Comparison of ENCODE assay signal across 8 cellular contexts in genomic region chr5:177302354-177303110, GRCh38. TPM values are rescaled to one million over a fixed set of nuclear protein-coding genes. Genes with fewer than 3 reads are reported as not detected.
A peak's percentile ranks its signal among the peaks of the same experiment; 100 is the strongest.
DNase-seq lines count a peak whose midpoint lies in the region; ATAC-seq and TF ChIP-seq lines count a peak whose summit lies in the region.

No MANE protein-coding gene starts in this region.

- no peak for ATAC-seq in DND-41 (ENCODE audit: insufficient read depth, low read depth)
- ATAC-seq in GM21515 (IDR thresholded peaks at IDR 0.05; ENCODE audit: unreplicated experiment) = no peak

- H3K4me3 ChIP-seq in DND-41 (ENCODE audit: low read depth in 1 of 2, low read length in 2 of 2) (peak overlapping the region; percentile 53 to 69; a peak in 3 of 4 replicates), MM.1S (ENCODE audit: low read length) (peak overlapping the region; percentile 98), breast epithelium (peak overlapping the region; percentile 89 to 94 (median 90)), mesendoderm (ENCODE audit: low read length) (peak overlapping the region; percentile 78)

- H3K9me2 ChIP-seq in MM.1S (replicated peaks; ENCODE audit: insufficient read depth, low read length) = no peaks in the 10 kb centered on the region

- H3K18ac ChIP-seq in mesendoderm (ENCODE audit: low read length) = peak overlapping the region; percentile 19

- H3K79me2 ChIP-seq in DND-41 (ENCODE audit: insufficient read depth, low read length) (peaks cover 56% of the 10 kb centered on the region), MM.1S (ENCODE audit: low read length) (peaks cover 66% of the 10 kb centered on the region), mesendoderm (ENCODE audit: control insufficient read depth, insufficient read depth, low read length) (peaks cover 18% of the 10 kb centered on the region)

- H3K56ac ChIP-seq in mesendoderm (ENCODE audit: low read length) = peak overlapping the region; percentile 97

- H3K27me3 ChIP-seq in DND-41 (ENCODE audit: insufficient read depth, low read length, poor library complexity) (no peaks in the 10 kb centered on the region), MM.1S (replicated peaks; ENCODE audit: insufficient read depth, low read length) (no peaks in the 10 kb centered on the region), breast epithelium (no peaks in the 10 kb centered on the region), mesendoderm (ENCODE audit: insufficient read depth, low read length, poor library complexity) (no peaks in the 10 kb centered on the region)

- H3K23ac ChIP-seq in mesendoderm (ENCODE audit: low read length) = no peak overlapping the region

- no peak overlapping the region for H4K5ac ChIP-seq in mesendoderm (ENCODE audit: low read length)

- TF ChIP-seq CTCF in DND-41 (IDR thresholded peaks at IDR 0.05; ENCODE audit: borderline replicate concordance, extremely low read depth, low read length, poor library complexity, severe bottlenecking) (peak; percentile 5), MM.1S (IDR thresholded peaks at IDR 0.05; ENCODE audit: low read length) (peak; percentile 48), breast epithelium (IDR thresholded peaks at IDR 0.05) (peak in 1 of 3 donors; percentile 19)

- H2AFZ ChIP-seq in DND-41 (ENCODE audit: low read depth, low read length) (peak overlapping the region; percentile 98; the same call in 1 of the 2 replicates), MM.1S (ENCODE audit: low read length) (no peak overlapping the region)

- H3K79me1 ChIP-seq in mesendoderm (ENCODE audit: low read length) = peaks cover 10% of the 10 kb centered on the region

- intact Hi-C loops in breast epithelium (cut with DNase I; ENCODE audit: low total_unique reads) = no loop called here

- no peak overlapping the region for H3K4ac ChIP-seq in mesendoderm (ENCODE audit: low read depth, low read length)

- H3K27ac ChIP-seq in DND-41 (ENCODE audit: low read length) = peak overlapping the region; percentile 70
- peak overlapping the region; percentile 93 for H3K27ac ChIP-seq in MM.1S (ENCODE audit: low read length)
- peak overlapping the region; percentile 85 to 90 for H3K27ac ChIP-seq in breast epithelium
- no peak overlapping the region for H3K27ac ChIP-seq in mesendoderm (ENCODE audit: low read depth, low read length)

- no peak overlapping the region for H4K8ac ChIP-seq in mesendoderm (ENCODE audit: low read depth, low read length)

- no CpG with 5 or more reads among the region's 24 CpGs for WGBS in mesendoderm (ENCODE audit: extremely low coverage, insufficient coverage, low lambda C conversion rate)

- no peak overlapping the region for H2AK5ac ChIP-seq in mesendoderm (ENCODE audit: low read length)

- no peaks in the 10 kb centered on the region for H3K9me3 ChIP-seq in DND-41 (ENCODE audit: insufficient read depth, low read length, severe bottlenecking)
- no peaks in the 10 kb centered on the region for H3K9me3 ChIP-seq in MM.1S (replicated peaks; ENCODE audit: insufficient read depth, low read length)
- no peaks in the 10 kb centered on the region for H3K9me3 ChIP-seq in breast epithelium

- H2BK15ac ChIP-seq in mesendoderm (replicated peaks; ENCODE audit: low read depth) = no peak overlapping the region

- H2BK5ac ChIP-seq in mesendoderm (ENCODE audit: low read length) = no peak overlapping the region

- H3K4me1 ChIP-seq in DND-41 (ENCODE audit: insufficient read depth, low read length) (peaks cover 83% of the 10 kb centered on the region), MM.1S (ENCODE audit: low read length) (peaks cover 47% of the 10 kb centered on the region), breast epithelium (peaks cover 10 to 36% of the 10 kb centered on the region in 2 donors), mesendoderm (ENCODE audit: control insufficient read depth, low read depth, low read length) (peaks cover 4% of the 10 kb centered on the region)

- H4K20me1 ChIP-seq in DND-41 (ENCODE audit: insufficient read depth, low read length) (peaks cover 47% of the 10 kb centered on the region), MM.1S (ENCODE audit: insufficient read depth, low read length) (0 out of 2 replicates have a peak, but pooled peaks cover 7% of the 10 kb centered on the region)

- TF ChIP-seq POLR2A in breast epithelium (IDR thresholded peaks at IDR 0.05) = no peak

- no peak overlapping the region for H2BK120ac ChIP-seq in mesendoderm (ENCODE audit: low read depth, low read length)

- H3K4me2 ChIP-seq in DND-41 (ENCODE audit: insufficient read depth, low read length) (peak overlapping the region; percentile 99), MM.1S (ENCODE audit: low read depth, low read length) (peak overlapping the region; percentile 65), mesendoderm (ENCODE audit: low read length) (peak overlapping the region; percentile 32)

- H3K9ac ChIP-seq in DND-41 (ENCODE audit: low read depth, low read length) (peak overlapping the region; percentile 96), MM.1S (ENCODE audit: low read length) (peak overlapping the region; percentile 99), mesendoderm (ENCODE audit: low read length) (peak overlapping the region; percentile 75)

- peaks cover 56% of the 10 kb centered on the region for H3K36me3 ChIP-seq in DND-41 (ENCODE audit: insufficient read depth, low read length)
- H3K36me3 ChIP-seq in MM.1S (replicated peaks; ENCODE audit: insufficient read depth, low read length) = no peaks in the 10 kb centered on the region
- H3K36me3 ChIP-seq in breast epithelium = no peaks in the 10 kb centered on the region
- H3K36me3 ChIP-seq in mesendoderm (ENCODE audit: control insufficient read depth, insufficient read depth, low read length) = peaks cover 3% of the 10 kb centered on the region

- peaks cover 76% of the 10 kb centered on the region for H3F3A ChIP-seq in MM.1S (ENCODE audit: insufficient read depth, low read length)

- DNase-seq in DND-41 (no peak), MM.1S (peak; percentile 81), breast epithelium (ENCODE audit: low spot score in 2 of 2) (no peak), mesendoderm (peak; percentile 59), retina (no peak), CD1c-positive myeloid dendritic cell (ENCODE audit: extremely low spot score) (no peak), kidney glomerular epithelial cell (lab: John Stamatoyannopoulos, UW) (no peak)

RNA-seq across cellular contexts. Expression of gene RAB24, which starts 1.0 kb away (rescaled TPM):
- total RNA-seq in breast epithelium = 10 to 100 TPM; 21.4 to 62.9 (median 36.0) TPM
- polyA plus RNA-seq in mesendoderm (2013, experiment 1 of 2) = 10.6 TPM
- 10.3 TPM for polyA plus RNA-seq in mesendoderm (2013, experiment 2 of 2)

RNA-seq across cellular contexts. Expression of gene PRELID1, which starts 1.1 kb away (rescaled TPM):
- total RNA-seq in breast epithelium = 10 to 100 TPM; 61.0 to 97.0 (median 68.8) TPM
- polyA plus RNA-seq in mesendoderm (2013, experiment 1 of 2) = 308 TPM
- 317 TPM for polyA plus RNA-seq in mesendoderm (2013, experiment 2 of 2)

RNA-seq across cellular contexts. Expression of gene MXD3, which starts 9.2 kb away (rescaled TPM):
- total RNA-seq in breast epithelium = 10 to 100 TPM in 1 of 3 donors, 1 to 10 TPM in 2; 4.2 to 10.5 (median 9.4) TPM
- 3.1 TPM for polyA plus RNA-seq in mesendoderm (2013, experiment 1 of 2)
- 2.6 TPM for polyA plus RNA-seq in mesendoderm (2013, experiment 2 of 2)

RNA-seq across cellular contexts. Expression of gene LMAN2, which starts 48.9 kb away (rescaled TPM):
- 100 to 1,000 TPM; 139 to 188 (median 170) TPM for total RNA-seq in breast epithelium
- polyA plus RNA-seq in mesendoderm (2013, experiment 1 of 2) = 179 TPM
- 188 TPM for polyA plus RNA-seq in mesendoderm (2013, experiment 2 of 2)

RNA-seq across cellular contexts. Expression of gene RGS14, which starts 55.2 kb away (rescaled TPM):
- total RNA-seq in breast epithelium = 10 to 100 TPM in 2 of 3 donors, 1 to 10 TPM in 1; 9.0 to 16.4 (median 11.3) TPM
- polyA plus RNA-seq in mesendoderm (2013, experiment 1 of 2) = 8.6 TPM
- polyA plus RNA-seq in mesendoderm (2013, experiment 2 of 2) = 8.8 TPM

Comparison
In these comparisons a context has a peak if more than half of its experiments do, and no peak if none do; other contexts are left out.
1. DNase-seq: peak in MM.1S (single experiment) and mesendoderm (single experiment); none in DND-41 (single experiment), breast epithelium (0 of 2), retina (single experiment), CD1c-positive myeloid dendritic cell (single experiment) and kidney glomerular epithelial cell (single experiment).
2. H3K4me2 ChIP-seq: peak in every context shown above with its lines; median percentile 99 in DND-41; 65 in MM.1S; 32 in mesendoderm.
3. Peak in every context shown above with its lines, with median percentiles within 50 percentile points of each other: H3K4me3 ChIP-seq and H3K9ac ChIP-seq.